ENCODE assay signal across 35 cellular contexts in genomic region chr3:16693820-16694219, GRCh38.
"Had no signal": no experiment of that assay in that cellular context is flagged by ENCODE, and none has a peak within 500 bp of the region (broad histone marks: within the 10 kb centered on the region; RNA-seq: fewer than 3 reads in every experiment).

No MANE protein-coding gene starts in this region.

- H3K9me3 ChIP-seq: ascending aorta, breast epithelium, SJCRH30 had no signal

- H3K4me1 Mint-ChIP-seq: activated CD4-positive, alpha-beta memory T cell treated with anti-CD3 and anti-CD28 coated beads, Interleukin-2, amount 10 ng/mL, durations not matched to agents 7 days and 5 days; activated naive CD8-positive, alpha-beta T cell treated with anti-CD3 and anti-CD28 coated beads for 36 hours had no signal

- H3K4me1 ChIP-seq: ascending aorta, breast epithelium, SJCRH30 had no signal

- H3K27me3 Mint-ChIP-seq: activated naive CD8-positive, alpha-beta T cell treated with anti-CD3 and anti-CD28 coated beads for 36 hours had no signal

- H3K4me3 Mint-ChIP-seq: activated CD4-positive, alpha-beta memory T cell treated with anti-CD3 and anti-CD28 coated beads, Interleukin-2, amount 10 ng/mL, durations not matched to agents 7 days and 5 days; activated CD8-positive, alpha-beta memory T cell treated with anti-CD3 and anti-CD28 coated beads, Interleukin-2, amount 10 ng/mL, durations not matched to agents 7 days and 5 days; activated naive CD8-positive, alpha-beta T cell treated with anti-CD3 and anti-CD28 coated beads for 36 hours had no signal

- ATAC-seq: activated CD8-positive, alpha-beta memory T cell treated with anti-CD3 and anti-CD28 coated beads, Interleukin-2, amount 10 ng/mL, durations not matched to agents 7 days and 5 days; PC-3 had no signal

- H3K36me3 Mint-ChIP-seq: activated CD8-positive, alpha-beta memory T cell treated with anti-CD3 and anti-CD28 coated beads, Interleukin-2, amount 10 ng/mL, durations not matched to agents 7 days and 5 days; activated naive CD8-positive, alpha-beta T cell treated with anti-CD3 and anti-CD28 coated beads for 36 hours had no signal

- H3K27ac Mint-ChIP-seq: activated CD4-positive, alpha-beta memory T cell treated with anti-CD3 and anti-CD28 coated beads, Interleukin-2, amount 10 ng/mL, durations not matched to agents 7 days and 5 days; activated CD8-positive, alpha-beta memory T cell treated with anti-CD3 and anti-CD28 coated beads, Interleukin-2, amount 10 ng/mL, durations not matched to agents 7 days and 5 days; activated naive CD8-positive, alpha-beta T cell treated with anti-CD3 and anti-CD28 coated beads for 36 hours had no signal

- FAIRE-seq: RCC 7860 had no signal

- H3K27me3 ChIP-seq: ascending aorta, breast epithelium, SJCRH30 had no signal

- H3K27ac ChIP-seq: ascending aorta, breast epithelium, RWPE1, SJCRH30, SK-N-MC, WERI-Rb-1 had no signal

- H3K36me3 ChIP-seq: ascending aorta, breast epithelium, SJCRH30, WERI-Rb-1 had no signal

- H3K9me3 Mint-ChIP-seq: activated CD4-positive, alpha-beta memory T cell treated with anti-CD3 and anti-CD28 coated beads, Interleukin-2, amount 10 ng/mL, durations not matched to agents 7 days and 5 days; activated naive CD8-positive, alpha-beta T cell treated with anti-CD3 and anti-CD28 coated beads for 36 hours had no signal

- DNase-seq: activated CD4-positive, alpha-beta memory T cell treated with anti-CD3 and anti-CD28 coated beads, Interleukin-2, amount 10 ng/mL, durations not matched to agents 7 days and 5 days; activated CD4-positive, alpha-beta T cell treated with anti-CD3 and anti-CD28 coated beads for 1 hour; activated CD4-positive, alpha-beta T cell treated with anti-CD3 and anti-CD28 coated beads for 48 hours; activated CD4-positive, CD25-positive, alpha-beta regulatory T cell; activated CD8-positive, alpha-beta memory T cell treated with anti-CD3 and anti-CD28 coated beads for 24 hours; activated CD8-positive, alpha-beta memory T cell treated with anti-CD3 and anti-CD28 coated beads, Interleukin-2, amount 10 ng/mL, durations not matched to agents 7 days and 5 days; activated CD8-positive, alpha-beta memory T cell treated with anti-CD3 and anti-CD28 coated beads, Interleukin-2, amount 50 U/mL, for 48 hours; activated effector memory CD4-positive, alpha-beta T cell treated with Interleukin-2 at 50 U/mL for 16 hours; activated naive CD4-positive, alpha-beta T cell; activated naive CD4-positive, alpha-beta T cell treated with anti-CD3 and anti-CD28 coated beads, Interleukin-2, amount 50 U/mL, for 16 hours; activated naive CD8-positive, alpha-beta T cell treated with anti-CD3 and anti-CD28 coated beads for 36 hours; activated T-cell treated with anti-CD3 and anti-CD28 coated beads, Interleukin-2, amount 50 U/mL, for 48 hours; amniotic stem cell; caudate nucleus; Karpas-422; KBM-7; NCI-H1105; NCI-H1417 treated with DMSO at 0.1 percent for 48 hours; NCI-H187 treated with DMSO at 0.1 percent for 48 hours; NCI-H2081; NCI-H2171 treated with DMSO at 0.1 percent for 48 hours; NCI-H226; NCI-H446 treated with DMSO at 0.1 percent for 48 hours; NCI-H524; NK-92 treated with Interleukin-12 subunit alpha and Interleukin-12 subunit beta, amount 100 ng/mL, for 24 hours; PC-3; SHP77; SJCRH30; T1000; WERI-Rb-1 had no signal

- H3K4me3 ChIP-seq: ascending aorta, breast epithelium, SJCRH30, SK-N-MC had no signal
